Comparison of ENCODE assay signal across 1 cellular context in the genomic region with DNA sequence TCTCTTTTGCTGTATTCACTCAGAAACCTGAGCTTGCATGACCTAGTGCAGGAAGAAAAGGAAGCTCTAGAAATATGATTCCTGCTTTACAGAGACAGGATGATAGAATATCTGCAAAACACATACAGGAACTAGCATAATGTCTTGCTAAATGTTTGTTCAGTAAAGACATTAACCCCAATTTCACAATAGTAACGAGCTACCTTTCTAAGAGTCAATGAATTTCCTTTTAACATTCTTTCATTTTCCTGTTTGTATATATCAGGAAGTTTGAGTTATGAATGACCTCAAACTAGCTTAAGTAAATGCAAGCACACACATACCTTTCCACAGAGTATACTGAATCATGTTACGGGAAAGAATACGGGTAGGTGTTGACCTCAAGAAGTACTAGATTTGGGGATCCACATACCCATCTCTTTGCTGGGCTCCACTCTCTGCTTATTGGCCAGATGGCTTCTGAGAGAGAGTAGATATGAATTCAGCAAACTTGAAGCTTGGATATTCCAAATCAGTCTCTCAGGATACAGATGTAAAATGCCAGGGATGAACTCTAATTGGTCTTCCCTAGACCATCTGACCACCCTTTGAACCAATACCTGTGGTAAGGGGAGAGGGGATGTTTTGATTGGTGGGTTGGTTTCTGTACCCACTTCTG.
TF ChIP-seq lines count a peak whose summit lies in the region.

No MANE protein-coding gene starts in this region.

TF ChIP-seq in HepG2, 621 proteins besides CTCF, POLR2A, EP300 and RAD21 (continued from another document and continues in another):
- peak; percentile 80 for TF ChIP-seq NR2F2 (IDR thresholded peaks at IDR 0.05; ENCODE audit: borderline replicate concordance, low read depth)
- no peak for TF ChIP-seq ZNF619 (CRISPR knock-in tag; IDR thresholded peaks at IDR 0.05)
- no peak for TF ChIP-seq ZNF558 (CRISPR knock-in tag; IDR thresholded peaks at IDR 0.05; ENCODE audit: borderline replicate concordance)
- TF ChIP-seq ZNF232 (CRISPR knock-in tag; IDR thresholded peaks at IDR 0.05; ENCODE audit: borderline replicate concordance) = no peak
- TF ChIP-seq ZNF674 (CRISPR knock-in tag; IDR thresholded peaks at IDR 0.05; ENCODE audit: low read depth) = no peak
- no peak for TF ChIP-seq SP1 (IDR thresholded peaks at IDR 0.05)
- no peak for TF ChIP-seq SP1 (CRISPR knock-in tag; IDR thresholded peaks at IDR 0.05)
- no peak for TF ChIP-seq CHD2 (IDR thresholded peaks at IDR 0.05; ENCODE audit: low read depth, low read length)
- TF ChIP-seq CENPX (CRISPR knock-in tag; IDR thresholded peaks at IDR 0.05) = no peak
- no peak for TF ChIP-seq IRX3 (CRISPR knock-in tag; IDR thresholded peaks at IDR 0.05; ENCODE audit: borderline replicate concordance, low read depth)
- no peak for TF ChIP-seq ZIK1 (CRISPR knock-in tag; IDR thresholded peaks at IDR 0.05; ENCODE audit: borderline replicate concordance, low read depth)
- 0 out of 2 replicates have a peak, but pooled peaks have one; percentile 19 for TF ChIP-seq SMYD3 (CRISPR knock-in tag; IDR thresholded peaks at IDR 0.05)
- no peak for TF ChIP-seq HDAC1 (CRISPR knock-in tag; IDR thresholded peaks at IDR 0.05)
- TF ChIP-seq ATAD3A (CRISPR knock-in tag; IDR thresholded peaks at IDR 0.05) = no peak
- no peak for TF ChIP-seq ZC3H4 (CRISPR knock-in tag; IDR thresholded peaks at IDR 0.05; ENCODE audit: borderline replicate concordance)
- no peak for TF ChIP-seq ZNF224 (CRISPR knock-in tag; IDR thresholded peaks at IDR 0.05)
- no peak for TF ChIP-seq ZZZ3 (CRISPR knock-in tag; IDR thresholded peaks at IDR 0.05; ENCODE audit: borderline replicate concordance)
- no peak for TF ChIP-seq JARID2 (CRISPR knock-in tag; IDR thresholded peaks at IDR 0.05; ENCODE audit: insufficient replicate concordance)
- TF ChIP-seq GPN1 (CRISPR knock-in tag; IDR thresholded peaks at IDR 0.05; ENCODE audit: borderline replicate concordance) = no peak
- no peak for TF ChIP-seq SRY (CRISPR knock-in tag; IDR thresholded peaks at IDR 0.05)
- no peak for TF ChIP-seq TSC22D2 (CRISPR knock-in tag; IDR thresholded peaks at IDR 0.05; ENCODE audit: borderline replicate concordance)
- no peak for TF ChIP-seq NR3C1 (CRISPR knock-in tag; IDR thresholded peaks at IDR 0.05)
- TF ChIP-seq ZSCAN30 (CRISPR knock-in tag; IDR thresholded peaks at IDR 0.05) = no peak
- 0 out of 2 replicates have a peak, but pooled peaks have one; percentile 13 for TF ChIP-seq KMT2B (CRISPR knock-in tag; IDR thresholded peaks at IDR 0.05)
- TF ChIP-seq HDAC6 (IDR thresholded peaks at IDR 0.05; ENCODE audit: low read depth, low read length) = no peak
- peak; percentile 84; the same call in 1 of the 2 replicates for TF ChIP-seq ETV5 (CRISPR knock-in tag; IDR thresholded peaks at IDR 0.05; ENCODE audit: borderline replicate concordance)
- TF ChIP-seq ZNF746 (CRISPR knock-in tag; IDR thresholded peaks at IDR 0.05) = no peak
- 0 out of 2 replicates have a peak, but pooled peaks have one; percentile 54 for TF ChIP-seq MEIS1 (CRISPR knock-in tag; IDR thresholded peaks at IDR 0.05; ENCODE audit: borderline replicate concordance)
- TF ChIP-seq ZNF570 (CRISPR knock-in tag; IDR thresholded peaks at IDR 0.05; ENCODE audit: borderline replicate concordance) = no peak
- TF ChIP-seq, protein P1, sequence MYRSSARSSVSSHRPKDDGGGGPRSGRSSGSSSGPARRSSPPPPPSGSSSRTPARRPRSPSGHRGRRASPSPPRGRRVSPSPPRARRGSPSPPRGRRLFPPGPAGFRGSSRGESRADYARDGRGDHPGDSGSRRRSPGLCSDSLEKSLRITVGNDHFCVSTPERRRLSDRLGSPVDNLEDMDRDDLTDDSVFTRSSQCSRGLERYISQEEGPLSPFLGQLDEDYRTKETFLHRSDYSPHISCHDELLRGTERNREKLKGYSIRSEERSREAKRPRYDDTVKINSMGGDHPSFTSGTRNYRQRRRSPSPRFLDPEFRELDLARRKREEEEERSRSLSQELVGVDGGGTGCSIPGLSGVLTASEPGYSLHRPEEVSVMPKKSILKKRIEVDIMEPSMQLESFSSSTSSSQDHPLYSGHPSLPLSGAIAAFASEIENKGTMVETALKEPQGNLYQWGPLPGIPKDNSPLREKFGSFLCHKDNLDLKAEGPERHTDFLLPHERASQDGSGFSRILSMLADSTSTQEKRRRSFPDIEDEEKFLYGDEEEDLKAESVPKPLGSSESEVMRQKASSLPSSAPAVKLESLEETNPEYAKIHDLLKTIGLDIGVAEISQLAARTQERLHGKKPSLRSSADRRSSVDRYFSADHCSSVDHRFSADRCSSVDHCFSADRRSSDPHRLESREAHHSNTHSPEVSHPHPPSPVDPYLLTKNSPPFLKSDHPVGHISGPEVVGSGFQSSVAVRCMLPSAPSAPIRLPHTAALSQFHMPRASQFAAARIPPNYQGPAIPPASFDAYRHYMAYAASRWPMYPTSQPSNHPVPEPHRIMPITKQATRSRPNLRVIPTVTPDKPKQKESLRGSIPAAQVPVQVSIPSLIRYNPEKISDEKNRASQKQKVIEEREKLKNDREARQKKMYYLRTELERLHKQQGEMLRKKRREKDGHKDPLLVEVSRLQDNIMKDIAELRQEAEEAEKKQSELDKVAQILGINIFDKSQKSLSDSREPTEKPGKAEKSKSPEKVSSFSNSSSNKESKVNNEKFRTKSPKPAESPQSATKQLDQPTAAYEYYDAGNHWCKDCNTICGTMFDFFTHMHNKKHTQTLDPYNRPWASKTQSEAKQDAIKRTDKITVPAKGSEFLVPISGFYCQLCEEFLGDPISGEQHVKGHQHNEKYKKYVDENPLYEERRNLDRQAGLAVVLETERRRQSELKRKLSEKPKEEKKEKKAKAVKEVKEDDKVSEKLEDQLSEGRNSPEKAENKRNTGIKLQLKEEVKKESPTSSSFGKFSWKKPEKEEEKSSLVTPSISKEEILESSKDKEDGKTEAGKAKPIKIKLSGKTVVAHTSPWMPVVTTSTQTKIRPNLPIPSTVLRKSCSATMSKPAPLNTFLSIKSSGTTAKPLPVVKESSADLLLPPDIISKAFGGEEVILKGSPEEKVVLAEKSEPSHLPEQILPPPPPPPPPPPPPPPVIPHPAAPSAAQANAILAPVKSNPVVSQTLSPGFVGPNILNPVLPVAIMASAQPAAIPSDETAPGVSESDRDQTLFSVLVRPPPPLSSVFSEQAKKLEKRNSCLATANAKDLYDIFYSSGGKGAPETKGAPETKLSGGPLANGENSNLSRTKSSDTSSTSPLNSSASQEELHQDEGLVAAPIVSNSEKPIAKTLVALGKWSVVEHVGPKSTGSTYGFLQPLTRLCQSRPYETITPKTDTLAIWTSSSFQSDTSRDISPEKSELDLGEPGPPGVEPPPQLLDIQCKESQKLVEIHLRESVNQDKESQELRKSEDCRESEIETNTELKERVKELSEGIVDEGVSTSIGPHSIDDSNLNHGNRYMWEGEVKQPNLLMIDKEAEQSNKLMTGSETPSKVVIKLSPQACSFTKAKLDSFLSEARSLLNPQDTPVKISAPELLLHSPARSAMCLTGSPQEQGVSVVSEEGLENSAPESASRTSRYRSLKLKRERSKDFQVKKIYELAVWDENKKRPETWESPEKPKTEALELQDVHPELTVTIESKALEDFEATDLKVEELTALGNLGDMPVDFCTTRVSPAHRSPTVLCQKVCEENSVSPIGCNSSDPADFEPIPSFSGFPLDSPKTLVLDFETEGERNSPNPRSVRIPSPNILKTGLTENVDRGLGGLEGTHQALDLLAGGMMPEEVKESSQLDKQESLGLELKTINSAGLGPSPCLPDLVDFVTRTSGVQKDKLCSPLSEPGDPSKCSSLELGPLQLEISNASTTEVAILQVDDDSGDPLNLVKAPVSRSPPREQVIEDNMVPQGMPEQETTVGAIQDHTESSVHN (CRISPR knock-in tag; IDR thresholded peaks at IDR 0.05) = no peak
- TF ChIP-seq, protein P2, sequence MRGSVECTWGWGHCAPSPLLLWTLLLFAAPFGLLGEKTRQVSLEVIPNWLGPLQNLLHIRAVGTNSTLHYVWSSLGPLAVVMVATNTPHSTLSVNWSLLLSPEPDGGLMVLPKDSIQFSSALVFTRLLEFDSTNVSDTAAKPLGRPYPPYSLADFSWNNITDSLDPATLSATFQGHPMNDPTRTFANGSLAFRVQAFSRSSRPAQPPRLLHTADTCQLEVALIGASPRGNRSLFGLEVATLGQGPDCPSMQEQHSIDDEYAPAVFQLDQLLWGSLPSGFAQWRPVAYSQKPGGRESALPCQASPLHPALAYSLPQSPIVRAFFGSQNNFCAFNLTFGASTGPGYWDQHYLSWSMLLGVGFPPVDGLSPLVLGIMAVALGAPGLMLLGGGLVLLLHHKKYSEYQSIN (CRISPR knock-in tag; IDR thresholded peaks at IDR 0.05; ENCODE audit: borderline replicate concordance) = no peak
- TF ChIP-seq POLR2AphosphoS2 (IDR thresholded peaks at IDR 0.05; ENCODE audit: low read depth, low read length) = no peak
- TF ChIP-seq TMF1 (CRISPR knock-in tag; IDR thresholded peaks at IDR 0.05; ENCODE audit: low read depth) = no peak
- no peak for TF ChIP-seq NR1H2 (CRISPR knock-in tag; IDR thresholded peaks at IDR 0.05; ENCODE audit: borderline replicate concordance, low read depth)
- TF ChIP-seq SMAD3 (CRISPR knock-in tag; IDR thresholded peaks at IDR 0.05) = no peak
- no peak for TF ChIP-seq MTA1 (CRISPR knock-in tag; IDR thresholded peaks at IDR 0.05; ENCODE audit: borderline replicate concordance)
- TF ChIP-seq, protein P3, sequence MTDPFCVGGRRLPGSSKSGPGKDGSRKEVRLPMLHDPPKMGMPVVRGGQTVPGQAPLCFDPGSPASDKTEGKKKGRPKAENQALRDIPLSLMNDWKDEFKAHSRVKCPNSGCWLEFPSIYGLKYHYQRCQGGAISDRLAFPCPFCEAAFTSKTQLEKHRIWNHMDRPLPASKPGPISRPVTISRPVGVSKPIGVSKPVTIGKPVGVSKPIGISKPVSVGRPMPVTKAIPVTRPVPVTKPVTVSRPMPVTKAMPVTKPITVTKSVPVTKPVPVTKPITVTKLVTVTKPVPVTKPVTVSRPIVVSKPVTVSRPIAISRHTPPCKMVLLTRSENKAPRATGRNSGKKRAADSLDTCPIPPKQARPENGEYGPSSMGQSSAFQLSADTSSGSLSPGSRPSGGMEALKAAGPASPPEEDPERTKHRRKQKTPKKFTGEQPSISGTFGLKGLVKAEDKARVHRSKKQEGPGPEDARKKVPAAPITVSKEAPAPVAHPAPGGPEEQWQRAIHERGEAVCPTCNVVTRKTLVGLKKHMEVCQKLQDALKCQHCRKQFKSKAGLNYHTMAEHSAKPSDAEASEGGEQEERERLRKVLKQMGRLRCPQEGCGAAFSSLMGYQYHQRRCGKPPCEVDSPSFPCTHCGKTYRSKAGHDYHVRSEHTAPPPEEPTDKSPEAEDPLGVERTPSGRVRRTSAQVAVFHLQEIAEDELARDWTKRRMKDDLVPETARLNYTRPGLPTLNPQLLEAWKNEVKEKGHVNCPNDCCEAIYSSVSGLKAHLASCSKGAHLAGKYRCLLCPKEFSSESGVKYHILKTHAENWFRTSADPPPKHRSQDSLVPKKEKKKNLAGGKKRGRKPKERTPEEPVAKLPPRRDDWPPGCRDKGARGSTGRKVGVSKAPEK (CRISPR knock-in tag; IDR thresholded peaks at IDR 0.05; ENCODE audit: borderline replicate concordance) = no peak
- TF ChIP-seq, protein P4, sequence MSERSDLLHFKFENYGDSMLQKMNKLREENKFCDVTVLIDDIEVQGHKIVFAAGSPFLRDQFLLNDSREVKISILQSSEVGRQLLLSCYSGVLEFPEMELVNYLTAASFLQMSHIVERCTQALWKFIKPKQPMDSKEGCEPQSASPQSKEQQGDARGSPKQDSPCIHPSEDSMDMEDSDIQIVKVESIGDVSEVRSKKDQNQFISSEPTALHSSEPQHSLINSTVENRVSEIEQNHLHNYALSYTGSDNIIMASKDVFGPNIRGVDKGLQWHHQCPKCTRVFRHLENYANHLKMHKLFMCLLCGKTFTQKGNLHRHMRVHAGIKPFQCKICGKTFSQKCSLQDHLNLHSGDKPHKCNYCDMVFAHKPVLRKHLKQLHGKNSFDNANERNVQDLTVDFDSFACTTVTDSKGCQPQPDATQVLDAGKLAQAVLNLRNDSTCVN (CRISPR knock-in tag; IDR thresholded peaks at IDR 0.05; ENCODE audit: borderline replicate concordance) = no peak; the same call in 1 of the 2 replicates
- no peak for TF ChIP-seq NFRKB (IDR thresholded peaks at IDR 0.05)
- no peak for TF ChIP-seq PAF1 (CRISPR knock-in tag; IDR thresholded peaks at IDR 0.05)
- TF ChIP-seq, protein P5, sequence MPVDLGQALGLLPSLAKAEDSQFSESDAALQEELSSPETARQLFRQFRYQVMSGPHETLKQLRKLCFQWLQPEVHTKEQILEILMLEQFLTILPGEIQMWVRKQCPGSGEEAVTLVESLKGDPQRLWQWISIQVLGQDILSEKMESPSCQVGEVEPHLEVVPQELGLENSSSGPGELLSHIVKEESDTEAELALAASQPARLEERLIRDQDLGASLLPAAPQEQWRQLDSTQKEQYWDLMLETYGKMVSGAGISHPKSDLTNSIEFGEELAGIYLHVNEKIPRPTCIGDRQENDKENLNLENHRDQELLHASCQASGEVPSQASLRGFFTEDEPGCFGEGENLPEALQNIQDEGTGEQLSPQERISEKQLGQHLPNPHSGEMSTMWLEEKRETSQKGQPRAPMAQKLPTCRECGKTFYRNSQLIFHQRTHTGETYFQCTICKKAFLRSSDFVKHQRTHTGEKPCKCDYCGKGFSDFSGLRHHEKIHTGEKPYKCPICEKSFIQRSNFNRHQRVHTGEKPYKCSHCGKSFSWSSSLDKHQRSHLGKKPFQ (CRISPR knock-in tag; IDR thresholded peaks at IDR 0.05; ENCODE audit: insufficient replicate concordance) = no peak
- no peak for TF ChIP-seq SIN3B (IDR thresholded peaks at IDR 0.05; ENCODE audit: low read length)
- no peak for TF ChIP-seq KLF12 (CRISPR knock-in tag; IDR thresholded peaks at IDR 0.05; ENCODE audit: borderline replicate concordance)
